In the genomic region with DNA sequence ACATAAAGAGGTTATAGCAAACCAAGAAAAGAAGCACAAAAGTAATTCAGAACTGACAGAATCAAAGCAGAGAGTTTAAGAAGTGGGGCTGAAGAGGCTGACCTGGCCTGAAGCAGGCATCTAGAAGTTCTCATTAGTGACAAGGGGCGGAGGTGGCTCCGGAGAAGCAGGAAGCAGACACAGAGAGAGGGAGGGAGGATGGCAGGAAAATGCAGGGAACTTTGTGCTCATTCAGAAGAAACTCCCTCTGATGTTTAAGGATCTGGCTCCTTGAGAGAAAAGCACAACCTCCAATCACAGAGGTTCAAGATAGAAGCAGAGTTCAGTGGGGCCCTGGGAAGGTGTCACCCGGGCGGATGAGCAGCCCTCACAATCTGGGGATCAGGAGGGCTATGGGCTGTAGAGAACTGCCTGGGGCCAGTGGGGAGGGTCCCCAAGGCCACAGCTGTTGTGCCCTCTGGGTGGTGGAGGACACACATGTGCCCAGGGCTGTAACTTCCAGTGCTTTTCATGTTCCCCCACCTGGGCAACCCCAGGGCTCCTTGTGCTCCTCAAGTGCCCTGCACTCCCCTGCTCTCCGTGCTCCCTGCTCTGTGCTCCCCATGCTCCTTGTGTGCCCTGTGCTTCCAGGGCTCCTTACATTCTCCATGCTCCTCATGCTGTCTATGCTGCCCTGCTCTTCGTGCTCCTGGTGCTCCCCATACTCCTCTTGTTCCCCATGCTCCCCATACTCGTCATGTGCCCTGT, we compare ENCODE assay signal across 1 cellular context.
TF ChIP-seq lines count a peak whose summit lies in the region.

No MANE protein-coding gene starts in this region.

TF ChIP-seq in K562, 482 proteins besides CTCF, POLR2A, EP300 and RAD21:
- TF ChIP-seq THRB (CRISPR knock-in tag; conservative IDR thresholded peaks at IDR 0.05) (no peak), DACH1 (IDR thresholded peaks at IDR 0.05; ENCODE audit: partially characterized antibody) (no peak), ZNF263 (CRISPR knock-in tag; IDR thresholded peaks at IDR 0.05; ENCODE audit: borderline replicate concordance) (peak; percentile 98), MCM2 (IDR thresholded peaks at IDR 0.05; ENCODE audit: low read depth) (peak; percentile 60; the same call in 1 of the 2 replicates), ZNF24 (IDR thresholded peaks at IDR 0.05) (no peak), SRSF1 (IDR thresholded peaks at IDR 0.05; ENCODE audit: low read depth, low read length) (no peak)
- TF ChIP-seq, protein P1, sequence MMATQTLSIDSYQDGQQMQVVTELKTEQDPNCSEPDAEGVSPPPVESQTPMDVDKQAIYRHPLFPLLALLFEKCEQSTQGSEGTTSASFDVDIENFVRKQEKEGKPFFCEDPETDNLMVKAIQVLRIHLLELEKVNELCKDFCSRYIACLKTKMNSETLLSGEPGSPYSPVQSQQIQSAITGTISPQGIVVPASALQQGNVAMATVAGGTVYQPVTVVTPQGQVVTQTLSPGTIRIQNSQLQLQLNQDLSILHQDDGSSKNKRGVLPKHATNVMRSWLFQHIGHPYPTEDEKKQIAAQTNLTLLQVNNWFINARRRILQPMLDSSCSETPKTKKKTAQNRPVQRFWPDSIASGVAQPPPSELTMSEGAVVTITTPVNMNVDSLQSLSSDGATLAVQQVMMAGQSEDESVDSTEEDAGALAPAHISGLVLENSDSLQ (IDR thresholded peaks at IDR 0.05) = 0 out of 2 replicates have a peak, but pooled peaks have one; percentile 4
